Comparison of ENCODE assay signal across 32 cellular contexts in genomic region chrX:95911062-95911461, GRCh38.
"Had no signal": no experiment of that assay in that cellular context is flagged by ENCODE, and none has a peak within 500 bp of the region (broad histone marks: within the 10 kb centered on the region; RNA-seq: fewer than 3 reads in every experiment).

No MANE protein-coding gene starts in this region.

- H3K27ac ChIP-seq: adrenal gland, cardiac muscle cell, VCaP had no signal

- H3K9me3 ChIP-seq: adrenal gland had no signal

- H3K27me3 ChIP-seq: cardiac muscle cell had no signal

- H3K4me1 ChIP-seq: adrenal gland had no signal

- H3K4me3 ChIP-seq: adrenal gland, cardiac muscle cell had no signal

- DNase-seq: activated B cell treated with CpG ODN at 0.5 μM for 24 hours; activated CD4-positive, alpha-beta memory T cell treated with anti-CD3 and anti-CD28 coated beads for 36 hours; activated CD4-positive, alpha-beta T cell treated with anti-CD3 and anti-CD28 coated beads for 4 hours; activated CD4-positive, alpha-beta T cell treated with anti-CD3 and anti-CD28 coated beads, Interleukin-2, amount 10 ng/mL, durations not matched to agents 24 days and 14 days; activated CD4-positive, alpha-beta T cell treated with anti-CD3 and anti-CD28 coated beads, Interleukin-2, amount 50 U/mL, for 1 hour; activated CD4-positive, alpha-beta T cell treated with anti-CD3 and anti-CD28 coated beads, Interleukin-2, amount 50 U/mL, for 4 hours; activated CD4-positive, CD25-positive, alpha-beta regulatory T cell treated with anti-CD3 and anti-CD28 coated beads, Interleukin-2, amount 50 U/mL, for 72 hours; activated CD8-positive, alpha-beta memory T cell treated with anti-CD3 and anti-CD28 coated beads, Interleukin-2, amount 50 U/mL, for 4 hours; activated CD8-positive, alpha-beta T cell treated with anti-CD3 and anti-CD28 coated beads for 36 hours; activated effector memory CD4-positive, alpha-beta T cell treated with anti-CD3 and anti-CD28 coated beads, Interleukin-2, amount 50 U/mL, for 16 hours; activated gamma-delta T cell treated with Interleukin-2 at 50 U/mL for 16 hours; activated naive CD4-positive, alpha-beta T cell; activated naive CD4-positive, alpha-beta T cell treated with anti-CD3 and anti-CD28 coated beads for 36 hours; activated naive CD4-positive, alpha-beta T cell treated with anti-CD3 and anti-CD28 coated beads, Interleukin-2, amount 50 U/mL, for 16 hours; activated naive CD8-positive, alpha-beta T cell treated with anti-CD3 and anti-CD28 coated beads for 36 hours; activated T-cell treated with anti-CD3 and anti-CD28 coated beads for 4 hours; activated T-cell treated with anti-CD3 and anti-CD28 coated beads, Interleukin-2, amount 50 U/mL, for 1 hour; activated T-cell treated with anti-CD3 and anti-CD28 coated beads, Interleukin-2, amount 50 U/mL, for 4 hours; activated T-cell treated with anti-CD3 and anti-CD28 coated beads, Interleukin-2, amount 50 U/mL, for 72 hours; adrenal gland; amniotic stem cell; aorta; caudate nucleus; cerebellar nuclear complex; T-helper 2 cell; T-helper 9 cell had no signal

- ATAC-seq: activated CD8-positive, alpha-beta T cell treated with anti-CD3 and anti-CD28 coated beads for 36 hours; activated naive CD4-positive, alpha-beta T cell treated with anti-CD3 and anti-CD28 coated beads, Interleukin-2, amount 50 U/mL, for 72 hours; activated T-cell treated with anti-CD3 and anti-CD28 coated beads, Interleukin-2, amount 50 U/mL, for 4 hours; activated T-cell treated with anti-CD3 and anti-CD28 coated beads, Interleukin-2, amount 50 U/mL, for 72 hours; activated T-helper 17 cell treated with anti-CD3 and anti-CD28 coated beads, Interleukin-2, amount 50 U/mL, for 72 hours had no signal

- H3K36me3 ChIP-seq: adrenal gland, cardiac muscle cell had no signal

- FAIRE-seq: bronchial epithelial cell, TTC549 had no signal
